ENCODE assay signal across 8 cellular contexts in the genomic region with DNA sequence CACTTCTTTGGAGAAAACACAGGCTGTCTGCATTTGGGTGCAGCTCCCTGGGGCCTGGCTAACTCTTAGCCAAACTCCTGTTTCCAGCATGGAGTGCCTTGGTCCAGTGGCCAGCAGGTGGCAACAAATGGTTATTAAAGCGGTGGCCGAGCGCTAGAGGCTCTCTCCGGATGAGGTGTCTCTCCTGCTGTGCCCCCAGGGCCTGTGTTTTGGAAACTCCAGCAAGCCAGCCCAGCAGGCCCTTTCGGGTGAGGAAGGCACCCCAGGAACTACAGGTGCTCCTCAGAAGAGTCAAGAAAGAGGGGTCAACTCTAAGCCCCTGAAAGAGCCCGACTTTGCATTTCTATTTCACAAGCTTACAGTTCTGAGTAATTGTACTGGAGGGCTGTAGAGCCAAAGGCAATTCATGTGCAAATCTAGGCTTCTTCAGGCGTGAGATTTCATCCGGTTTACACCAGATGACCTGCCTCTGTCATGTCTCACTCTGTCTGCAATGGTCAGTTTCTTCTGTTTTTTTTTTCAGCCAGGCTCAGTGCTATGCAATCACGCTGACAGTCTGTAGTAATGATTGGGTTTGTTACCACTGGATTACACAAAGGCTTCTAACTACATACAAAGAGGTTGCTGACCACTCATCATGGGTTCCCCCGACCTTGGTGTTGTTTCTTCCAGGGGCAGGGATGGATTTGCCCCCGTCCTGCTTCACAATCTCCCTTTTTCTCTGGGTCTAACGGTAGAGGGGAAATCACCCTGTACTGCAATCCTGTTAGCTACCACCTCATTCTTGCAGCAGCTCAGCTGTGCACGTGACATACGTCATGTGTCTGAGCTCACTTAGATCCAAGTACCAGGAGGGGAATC. TPM values are rescaled to one million over a fixed set of nuclear protein-coding genes. Genes with fewer than 3 reads are reported as not detected.
DNase-seq lines count a peak whose midpoint lies in the region; ATAC-seq and TF ChIP-seq lines count a peak whose summit lies in the region.

No MANE protein-coding gene starts in this region.

- 34 to 35% methylated on average over 14 of the region's 14 CpGs for WGBS in lung, 2 donors

- TF ChIP-seq CTCF in HFF-Myc (IDR thresholded peaks at IDR 0.05; ENCODE audit: low read depth, low read length, missing control alignments), result peak; percentile 87
- peak; percentile 86 for TF ChIP-seq CTCF in VCaP (conservative IDR thresholded peaks at IDR 0.05)
- peak; percentile 73 for TF ChIP-seq CTCF in lung (IDR thresholded peaks at IDR 0.05; ENCODE audit: control extremely low read depth, extremely low read depth)

- no peak overlapping the region for H3K4me3 ChIP-seq in HFF-Myc (replicated peaks; ENCODE audit: low read depth, low read length)
- peak overlapping the region; percentile 1 for H3K4me3 ChIP-seq in endocrine pancreas (ENCODE audit: control insufficient read depth, insufficient read depth, low read length)
- no peak overlapping the region for H3K4me3 ChIP-seq in lung

- H3K27ac ChIP-seq in VCaP (peak overlapping the region; percentile 27; the same call in 1 of the 2 replicates), lung (ENCODE audit: low read depth in 1 of 2, low read length in 1 of 2) (peak overlapping the region in 1 of 2 donors; percentile 61)

- H3K9me3 ChIP-seq in endocrine pancreas (ENCODE audit: control insufficient read depth, low read length) (no peaks in the 10 kb centered on the region), lung (ENCODE audit: control insufficient read depth in 2 of 2, insufficient read depth in 1 of 2, low read length in 1 of 2) (no peaks in the 10 kb centered on the region)

- DNase-seq in GM04503 (ENCODE audit: low read depth) (peak; percentile 63), HFF-Myc (ENCODE audit: extremely low read depth, low read depth) (no peak), NCI-H1436 treated with DMSO at 0.1 percent for 48 hours (lab: John Stamatoyannopoulos, UW) (peak; percentile 11), lung (ENCODE audit: low spot score) (peak; percentile 69), stromal cell of bone marrow (ENCODE audit: low read depth) (peak; percentile 61)
- DNase-seq in activated CD4-positive, CD25-positive, alpha-beta regulatory T cell (lab: John Stamatoyannopoulos, UW), result no peak

- H3K27me3 ChIP-seq in endocrine pancreas (ENCODE audit: control insufficient read depth, insufficient read depth, low read length), result no peaks in the 10 kb centered on the region
- no peaks in the 10 kb centered on the region for H3K27me3 ChIP-seq in lung (ENCODE audit: control insufficient read depth, insufficient read depth)

- ATAC-seq in lung (ENCODE audit: insufficient read depth, low FRiP score), result peak; percentile 86

- H3K36me3 ChIP-seq in endocrine pancreas (ENCODE audit: control insufficient read depth, insufficient read depth, low read length) (no peaks in the 10 kb centered on the region), lung (ENCODE audit: control insufficient read depth in 2 of 2, insufficient read depth in 2 of 2, low read length in 2 of 2) (no peaks in the 10 kb centered on the region)

- H3K9ac ChIP-seq in endocrine pancreas (ENCODE audit: control insufficient read depth, insufficient read depth, low read length), result no peak overlapping the region

- H3K4me1 ChIP-seq in endocrine pancreas (ENCODE audit: control insufficient read depth, insufficient read depth, low read length) (peaks cover 10% of the 10 kb centered on the region), lung (ENCODE audit: control insufficient read depth in 2 of 2, insufficient read depth in 2 of 2, low read length in 2 of 2) (peaks cover 0 to 1% of the 10 kb centered on the region in 2 donors)

RNA-seq across cellular contexts. Expression of a gene that starts 7.6 kb away (rescaled TPM):
- total RNA-seq in lung, result not detected
- under 1 TPM in 1 of 2 donors, not detected in 1; 0.03 TPM for polyA plus RNA-seq in lung

Comparison
In these comparisons a context has a peak if more than half of its experiments do, and no peak if none do; other contexts are left out.
1. DNase-seq: peak in GM04503 (single experiment), NCI-H1436 treated with DMSO at 0.1 percent for 48 hours (single experiment), lung (single experiment) and stromal cell of bone marrow (single experiment); none in HFF-Myc (single experiment) and activated CD4-positive, CD25-positive, alpha-beta regulatory T cell (0 of 4).
2. Peak in every context shown above with its lines, with median percentiles within 50 percentile points of each other: CTCF ChIP-seq.